In genomic region chr3:98657429-98657828, GRCh38 we compare ENCODE assay signal across 8 cellular contexts.
DNase-seq lines count a peak whose midpoint lies in the region; ATAC-seq and TF ChIP-seq lines count a peak whose summit lies in the region.

No MANE protein-coding gene starts in this region.

- intact Hi-C loops in sciatic nerve (cut with DNase I) = no loop called here

- TF ChIP-seq CTCF in GM10248 (IDR thresholded peaks at IDR 0.05; ENCODE audit: control extremely low read depth, extremely low read depth, low read depth, missing control alignments) (peak; percentile 61), fibroblast of mammary gland (conservative IDR thresholded peaks at IDR 0.05; ENCODE audit: control insufficient read depth, insufficient read depth, low read depth, low read length) (no peak)

- peak; percentile 71 for DNase-seq in GM10248 (ENCODE audit: extremely low spot score)
- peak; percentile 20 for DNase-seq in activated CD4-positive, alpha-beta T cell treated with anti-CD3 and anti-CD28 coated beads, Interleukin-2, amount 50 U/mL, for 1 hour
- DNase-seq in fibroblast of mammary gland (ENCODE audit: low read depth) = peak; percentile 9
- peak; percentile 4 to 22 (median 18) for DNase-seq in stimulated activated CD4-positive, alpha-beta T cell treated with anti-CD3 and anti-CD28 coated beads, Interleukin-12 subunit alpha, Interleukin-12 subunit beta, amount 100 ng/mL, for 48 hours (ENCODE audit: low read depth in 2 of 3, low spot score in 1 of 3)
- DNase-seq in sciatic nerve (ENCODE audit: low spot score) = no peak
- no peak for DNase-seq in epidermal melanocyte (ENCODE audit: insufficient read length, low spot score)

- CTCF ChIA-PET in GM10248 (lab: Yijun Ruan, JAX) = interaction anchor here (0.7 to 3.9 kb wide), 23 partner anchors 11 to 158 kb away, joined by 3 to 32 read pairs (median 5); partner anchors contain the start of gene CPOX

- H3K4me3 ChIP-seq in fibroblast of mammary gland (ENCODE audit: control insufficient read depth, low read depth, low read length) = no peak overlapping the region

- peak; percentile 95 for ATAC-seq in GM21447 (IDR thresholded peaks at IDR 0.05; ENCODE audit: unreplicated experiment)
- peak; percentile 87 for ATAC-seq in HG03565 (IDR thresholded peaks at IDR 0.05; ENCODE audit: unreplicated experiment)
- ATAC-seq in sciatic nerve = no peak

- POLR2A ChIA-PET in GM10248 (lab: Yijun Ruan, JAX) = no interaction called here

Comparison
In these comparisons a context has a peak if more than half of its experiments do, and no peak if none do; other contexts are left out.
1. DNase-seq: peak in GM10248 (single experiment), activated CD4-positive, alpha-beta T cell treated with anti-CD3 and anti-CD28 coated beads, Interleukin-2, amount 50 U/mL, for 1 hour (single experiment), fibroblast of mammary gland (single experiment) and stimulated activated CD4-positive, alpha-beta T cell treated with anti-CD3 and anti-CD28 coated beads, Interleukin-12 subunit alpha, Interleukin-12 subunit beta, amount 100 ng/mL, for 48 hours (3 of 3); none in sciatic nerve (single experiment) and epidermal melanocyte (single experiment).